33 cellular contexts compared by ENCODE assay signal in the genomic region with DNA sequence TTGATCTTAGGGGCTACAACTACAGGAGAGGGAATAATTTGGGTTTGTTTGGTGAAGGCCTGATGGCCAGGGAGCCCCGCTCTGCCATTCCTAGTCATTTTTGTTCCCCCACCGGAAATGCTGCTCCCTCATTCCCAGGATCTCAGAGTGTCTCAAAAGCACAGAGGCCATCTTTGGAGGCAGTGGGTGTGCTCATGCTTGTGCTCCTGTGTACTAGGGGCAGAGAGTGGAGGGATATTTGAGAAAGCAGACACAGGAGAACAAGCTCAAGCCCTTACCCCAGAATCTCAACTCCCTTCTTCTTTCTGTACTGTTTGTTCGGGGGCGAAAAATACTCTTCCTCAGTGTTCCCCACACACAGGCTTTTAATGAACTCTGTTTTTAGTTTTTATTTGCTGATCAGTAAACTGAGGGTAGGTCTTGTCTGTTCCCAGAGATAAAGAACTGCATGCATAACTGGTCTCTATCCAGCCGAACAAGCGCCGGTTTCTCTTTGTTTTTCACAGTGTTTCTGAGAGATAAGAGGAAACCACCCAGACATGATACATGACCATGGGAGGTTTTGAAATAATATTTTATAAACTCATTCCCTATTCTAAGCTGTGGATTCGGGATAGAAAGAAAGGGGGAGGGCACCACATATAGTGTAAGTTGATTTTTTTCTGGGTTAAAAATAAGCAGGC. TPM values are rescaled to one million over a fixed set of nuclear protein-coding genes. Genes with fewer than 3 reads are reported as not detected.
"Had no signal": no experiment of that assay in that cellular context is flagged by ENCODE, and none has a peak within 500 bp of the region (broad histone marks: within the 10 kb centered on the region; RNA-seq: fewer than 3 reads in every experiment).

No MANE protein-coding gene starts in this region.

- H2AFZ ChIP-seq: hepatocyte had no signal

- H3K27me3 Mint-ChIP-seq: activated CD8-positive, alpha-beta T cell treated with anti-CD3 and anti-CD28 coated beads for 36 hours; activated naive CD4-positive, alpha-beta T cell treated with anti-CD3 and anti-CD28 coated beads, Interleukin-2, amount 50 U/mL, for 24 hours; activated naive CD8-positive, alpha-beta T cell treated with anti-CD3 and anti-CD28 coated beads, Interleukin-2, amount 50 U/mL, for 24 hours; dendritic cell treated with granulocyte-macrophage colony-stimulating factor and Interleukin-4, amounts not matched to agents 40 ng/mL and 50 ng/mL, for 4 days; natural killer cell treated with Interleukin-12 subunit alpha and Interleukin-12 subunit beta and Interleukin-15 and Interleukin-18, amount 100 ng/mL, for 72 hours; stimulated activated naive CD8-positive, alpha-beta T cell treated with anti-CD3 and anti-CD28 coated beads, Interleukin-15, amount 100 ng/mL, for 72 hours had no signal

- H3K27ac ChIP-seq: breast epithelium, esophagus squamous epithelium, hepatocyte, pancreas, prostate gland, skin epidermis, suprapubic skin, tibial nerve had no signal

- H3K4me3 Mint-ChIP-seq: activated CD8-positive, alpha-beta T cell treated with anti-CD3 and anti-CD28 coated beads for 36 hours; activated naive CD4-positive, alpha-beta T cell treated with anti-CD3 and anti-CD28 coated beads, Interleukin-2, amount 50 U/mL, for 24 hours; activated naive CD8-positive, alpha-beta T cell treated with anti-CD3 and anti-CD28 coated beads, Interleukin-2, amount 50 U/mL, for 24 hours; activated T-cell treated with anti-CD3 and anti-CD28 coated beads, Interleukin-2, amount 50 U/mL, for 4 hours; dendritic cell treated with granulocyte-macrophage colony-stimulating factor and Interleukin-4, amounts not matched to agents 40 ng/mL and 50 ng/mL, for 4 days; endodermal cell; natural killer cell treated with Interleukin-12 subunit alpha and Interleukin-12 subunit beta and Interleukin-15 and Interleukin-18, amount 100 ng/mL, for 72 hours; stimulated activated effector memory CD8-positive, alpha-beta T cell treated with anti-CD3 and anti-CD28 coated beads, Interleukin-12 subunit alpha, Interleukin-12 subunit beta, amount 100 ng/mL, for 72 hours; stimulated activated naive CD8-positive, alpha-beta T cell treated with anti-CD3 and anti-CD28 coated beads, Interleukin-15, amount 100 ng/mL, for 72 hours; T-helper 2 cell treated with Interferon-gamma antibody and Interleukin-4, amounts not matched to agents 5 μg/mL and 100 μg/mL, for 36 hours; WTC11 had no signal

- H3K36me3 Mint-ChIP-seq: activated naive CD4-positive, alpha-beta T cell treated with anti-CD3 and anti-CD28 coated beads, Interleukin-2, amount 50 U/mL, for 24 hours; natural killer cell treated with Interleukin-12 subunit alpha and Interleukin-12 subunit beta and Interleukin-15 and Interleukin-18, amount 100 ng/mL, for 72 hours; stimulated activated effector memory CD8-positive, alpha-beta T cell treated with anti-CD3 and anti-CD28 coated beads, Interleukin-12 subunit alpha, Interleukin-12 subunit beta, amount 100 ng/mL, for 72 hours; WTC11 had no signal

- H3K27ac Mint-ChIP-seq: activated CD8-positive, alpha-beta T cell treated with anti-CD3 and anti-CD28 coated beads for 36 hours; activated naive CD8-positive, alpha-beta T cell treated with anti-CD3 and anti-CD28 coated beads, Interleukin-2, amount 50 U/mL, for 24 hours; activated T-helper 2 cell treated with anti-CD3 and anti-CD28 coated beads, Interferon-gamma antibody, Interleukin-2, Interleukin-4, amounts not matched to agents 10 μg/mL and 5 μg/mL and 100 μg/mL, durations not matched to agents 14 hours and 24 hours and 36 hours; dendritic cell treated with granulocyte-macrophage colony-stimulating factor and Interleukin-4, amounts not matched to agents 40 ng/mL and 50 ng/mL, for 4 days; endodermal cell; natural killer cell treated with Interleukin-12 subunit alpha and Interleukin-12 subunit beta and Interleukin-15 and Interleukin-18, amount 100 ng/mL, for 72 hours; stimulated activated effector memory CD8-positive, alpha-beta T cell treated with anti-CD3 and anti-CD28 coated beads, Interleukin-12 subunit alpha, Interleukin-12 subunit beta, amount 100 ng/mL, for 72 hours; stimulated activated naive CD8-positive, alpha-beta T cell treated with anti-CD3 and anti-CD28 coated beads, Interleukin-15, amount 100 ng/mL, for 72 hours; T-helper 2 cell treated with Interferon-gamma antibody and Interleukin-4, amounts not matched to agents 5 μg/mL and 100 μg/mL, for 36 hours had no signal

- H3K9me3 ChIP-seq: breast epithelium, esophagus squamous epithelium, mucosa of descending colon, pancreas, prostate gland, suprapubic skin, tibial nerve had no signal

- H3K36me3 ChIP-seq: breast epithelium, esophagus squamous epithelium, pancreas, prostate gland, suprapubic skin, tibial nerve had no signal

- H3K4me2 ChIP-seq: hepatocyte had no signal

- H3K4me1 ChIP-seq: breast epithelium, pancreas, prostate gland, suprapubic skin, tibial nerve had no signal

- DNase-seq: activated CD4-positive, alpha-beta T cell treated with anti-CD3 and anti-CD28 coated beads, Interleukin-2, amount 50 U/mL, for 1 hour; activated naive CD8-positive, alpha-beta T cell treated with anti-CD3 and anti-CD28 coated beads, Interleukin-2, amount 50 U/mL, for 24 hours; activated T-cell treated with anti-CD3 and anti-CD28 coated beads, Interleukin-2, amount 50 U/mL, for 4 hours; amygdala; central memory CD4-positive, alpha-beta T cell; esophagus squamous epithelium; foreskin melanocyte; left cardiac atrium; left ventricle myocardium superior; pancreas; retina; stimulated activated CD4-positive, alpha-beta T cell treated with anti-CD3 and anti-CD28 coated beads, Interleukin-4, amount 100 ng/mL, for 24 hours; T-helper 1 cell had no signal

- H3K79me2 ChIP-seq: hepatocyte had no signal

- H3K9me3 Mint-ChIP-seq: activated CD8-positive, alpha-beta T cell treated with anti-CD3 and anti-CD28 coated beads for 36 hours; activated naive CD4-positive, alpha-beta T cell treated with anti-CD3 and anti-CD28 coated beads, Interleukin-2, amount 50 U/mL, for 24 hours; activated naive CD8-positive, alpha-beta T cell treated with anti-CD3 and anti-CD28 coated beads, Interleukin-2, amount 50 U/mL, for 24 hours; activated T-cell treated with anti-CD3 and anti-CD28 coated beads, Interleukin-2, amount 50 U/mL, for 4 hours; activated T-helper 2 cell treated with anti-CD3 and anti-CD28 coated beads, Interferon-gamma antibody, Interleukin-2, Interleukin-4, amounts not matched to agents 10 μg/mL and 5 μg/mL and 100 μg/mL, durations not matched to agents 14 hours and 24 hours and 36 hours; dendritic cell treated with granulocyte-macrophage colony-stimulating factor and Interleukin-4, amounts not matched to agents 40 ng/mL and 50 ng/mL, for 4 days; natural killer cell treated with Interleukin-12 subunit alpha and Interleukin-12 subunit beta and Interleukin-15 and Interleukin-18, amount 100 ng/mL, for 72 hours; stimulated activated effector memory CD8-positive, alpha-beta T cell treated with anti-CD3 and anti-CD28 coated beads, Interleukin-12 subunit alpha, Interleukin-12 subunit beta, amount 100 ng/mL, for 72 hours; stimulated activated naive CD8-positive, alpha-beta T cell treated with anti-CD3 and anti-CD28 coated beads, Interleukin-15, amount 100 ng/mL, for 72 hours; T-helper 2 cell treated with Interferon-gamma antibody and Interleukin-4, amounts not matched to agents 5 μg/mL and 100 μg/mL, for 36 hours; WTC11 had no signal

- FAIRE-seq: keratinocyte, pancreas had no signal

- H3K4me3 ChIP-seq: breast epithelium, esophagus squamous epithelium, hepatocyte, mucosa of descending colon, pancreas, prostate gland, skin epidermis, suprapubic skin, tibial nerve had no signal

- ATAC-seq: activated CD8-positive, alpha-beta T cell treated with anti-CD3 and anti-CD28 coated beads for 36 hours; activated naive CD8-positive, alpha-beta T cell treated with anti-CD3 and anti-CD28 coated beads, Interleukin-2, amount 50 U/mL, for 24 hours; activated T-cell treated with anti-CD3 and anti-CD28 coated beads, Interleukin-2, amount 50 U/mL, for 4 hours; left cardiac atrium; left ventricle myocardium superior; mucosa of descending colon; pancreas; sciatic nerve; stimulated activated effector memory CD8-positive, alpha-beta T cell treated with anti-CD3 and anti-CD28 coated beads, Interleukin-12 subunit alpha, Interleukin-12 subunit beta, amount 100 ng/mL, for 72 hours; stimulated activated naive CD8-positive, alpha-beta T cell treated with anti-CD3 and anti-CD28 coated beads, Interleukin-15, amount 100 ng/mL, for 72 hours had no signal

- H3K4me1 Mint-ChIP-seq: activated naive CD4-positive, alpha-beta T cell treated with anti-CD3 and anti-CD28 coated beads, Interleukin-2, amount 50 U/mL, for 24 hours; activated naive CD8-positive, alpha-beta T cell treated with anti-CD3 and anti-CD28 coated beads, Interleukin-2, amount 50 U/mL, for 24 hours; endodermal cell; stimulated activated effector memory CD8-positive, alpha-beta T cell treated with anti-CD3 and anti-CD28 coated beads, Interleukin-12 subunit alpha, Interleukin-12 subunit beta, amount 100 ng/mL, for 72 hours; stimulated activated naive CD8-positive, alpha-beta T cell treated with anti-CD3 and anti-CD28 coated beads, Interleukin-15, amount 100 ng/mL, for 72 hours had no signal

- H3K27me3 ChIP-seq: esophagus squamous epithelium, hepatocyte, pancreas, suprapubic skin had no signal

RNA-seq across cellular contexts. Expression of a gene that starts 32.9 kb away (rescaled TPM):
- total RNA-seq: lung microvascular endothelial cell had no signal
